Comparison of ENCODE assay signal across 10 cellular contexts in the genomic region with DNA sequence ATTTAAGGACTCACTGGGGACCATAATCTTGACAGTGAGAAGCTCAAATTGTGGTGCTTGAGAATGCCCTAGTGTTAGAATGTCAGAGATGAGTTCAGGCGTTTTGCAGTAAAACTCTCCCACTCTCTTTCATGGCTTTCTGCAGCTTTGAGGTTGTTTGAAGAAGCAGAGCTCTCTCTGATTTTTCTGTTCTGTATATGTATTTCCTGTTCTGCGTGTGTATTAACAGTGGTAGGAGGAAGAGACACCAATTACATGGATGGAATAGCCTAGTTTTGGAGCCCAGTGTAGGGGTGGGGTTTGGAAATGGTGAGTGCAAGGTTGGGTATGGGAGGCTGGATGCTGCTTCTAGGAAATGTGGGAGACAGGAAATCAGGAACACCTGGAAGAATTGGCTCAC. TPM values are rescaled to one million over a fixed set of nuclear protein-coding genes. Genes with fewer than 3 reads are reported as not detected.
DNase-seq lines count a peak whose midpoint lies in the region; ATAC-seq and TF ChIP-seq lines count a peak whose summit lies in the region.
"Had no signal": no experiment of that assay in that cellular context is flagged by ENCODE, and none has a peak within 500 bp of the region (broad histone marks: within the 10 kb centered on the region; RNA-seq: fewer than 3 reads in every experiment).

No MANE protein-coding gene starts in this region.

- peaks cover 0 to 12% (median 4%) of the 10 kb centered on the region in 3 donors for H3K36me3 Mint-ChIP-seq in CD8-positive, alpha-beta memory T cell
- peaks cover 3% of the 10 kb centered on the region for H3K36me3 Mint-ChIP-seq in endodermal cell (ENCODE audit: low read depth)

- H3K27ac ChIP-seq in CD8-positive, alpha-beta memory T cell (ENCODE audit: low read depth, low read length) = no peak overlapping the region
- H3K27ac ChIP-seq in OCI-LY7 (ENCODE audit: low read depth, low read length, poor library complexity, severe bottlenecking) = peak overlapping the region; percentile 24
- no peak overlapping the region for H3K27ac ChIP-seq in endodermal cell (ENCODE audit: low read depth, low read length)
- no peak overlapping the region for H3K27ac ChIP-seq in esophagus squamous epithelium

- no peaks in the 10 kb centered on the region for H3K9me2 ChIP-seq in OCI-LY7 (ENCODE audit: insufficient read depth, low read length)

- no peaks in the 10 kb centered on the region for H3K36me3 ChIP-seq in CD8-positive, alpha-beta memory T cell (ENCODE audit: insufficient read depth, low read length)
- H3K36me3 ChIP-seq in OCI-LY7 (ENCODE audit: insufficient read depth, low read length) (peaks cover 75% of the 10 kb centered on the region), endodermal cell (ENCODE audit: control insufficient read depth, insufficient read depth, low read length) (peaks cover 13% of the 10 kb centered on the region), esophagus squamous epithelium (no peaks in the 10 kb centered on the region)
- H3K36me3 ChIP-seq: heart left ventricle had no signal

- H3K27ac Mint-ChIP-seq in CD8-positive, alpha-beta memory T cell = peak overlapping the region; percentile 5 to 86 (median 38)
- H3K27ac Mint-ChIP-seq in endodermal cell = peak overlapping the region; percentile 4

- POLR2A ChIA-PET in CD8-positive, alpha-beta memory T cell (lab: Charles Lee) = no interaction called here
- POLR2A ChIA-PET in OCI-LY7 (lab: Charles Lee) = interaction anchor here (0.9 to 2.5 kb wide), 6 partner anchors 8 to 97 kb away, joined by 3 to 11 read pairs (median 4); no protein-coding TSS in a partner anchor

- H3K9ac ChIP-seq in endodermal cell (ENCODE audit: extremely low read depth, low read length, poor library complexity, severe bottlenecking) = no peak overlapping the region

- peaks cover 100% of the 10 kb centered on the region for H3K79me2 ChIP-seq in OCI-LY7 (ENCODE audit: insufficient read depth, low read depth, low read length)

- peak overlapping the region in 6 of 7 donors; percentile 3 to 75 (median 34) for H3K4me3 Mint-ChIP-seq in CD8-positive, alpha-beta memory T cell
- H3K4me3 Mint-ChIP-seq in endodermal cell = no peak overlapping the region

- H3K27me3 Mint-ChIP-seq in CD8-positive, alpha-beta memory T cell = no peaks in the 10 kb centered on the region
- no peaks in the 10 kb centered on the region for H3K27me3 Mint-ChIP-seq in endodermal cell (ENCODE audit: insufficient read depth)

- no peak overlapping the region for H3K4me3 ChIP-seq in AG10803 (ENCODE audit: low read length)
- H3K4me3 ChIP-seq in CD8-positive, alpha-beta memory T cell (ENCODE audit: low read length) = no peak overlapping the region
- no peak overlapping the region for H3K4me3 ChIP-seq in OCI-LY7 (ENCODE audit: low read depth, low read length, poor library complexity, severe bottlenecking)
- no peak overlapping the region for H3K4me3 ChIP-seq in endodermal cell (ENCODE audit: low read length)
- H3K4me3 ChIP-seq in esophagus squamous epithelium = no peak overlapping the region
- H3K4me3 ChIP-seq: heart left ventricle had no signal

- peaks cover 70% of the 10 kb centered on the region for H4K20me1 ChIP-seq in OCI-LY7 (ENCODE audit: insufficient read depth, low read length)

- no peak for TF ChIP-seq POLR2A in esophagus squamous epithelium (IDR thresholded peaks at IDR 0.05)

- H3K27me3 ChIP-seq in CD8-positive, alpha-beta memory T cell (ENCODE audit: insufficient read depth, low read length, poor library complexity, severe bottlenecking) = no peaks in the 10 kb centered on the region
- no peaks in the 10 kb centered on the region for H3K27me3 ChIP-seq in endodermal cell (ENCODE audit: control insufficient read depth, insufficient read depth, low read length, poor library complexity, severe bottlenecking)
- no peaks in the 10 kb centered on the region for H3K27me3 ChIP-seq in esophagus squamous epithelium
- H3K27me3 ChIP-seq: heart left ventricle had no signal

- ATAC-seq in HG02981 (IDR thresholded peaks at IDR 0.05; ENCODE audit: unreplicated experiment) = no peak
- ATAC-seq in GM18870 (IDR thresholded peaks at IDR 0.05; ENCODE audit: unreplicated experiment) = no peak
- ATAC-seq: heart left ventricle, left colon had no signal

- no peaks in the 10 kb centered on the region for H3K9me3 ChIP-seq in CD8-positive, alpha-beta memory T cell (ENCODE audit: low read length)
- H3K9me3 ChIP-seq in OCI-LY7 (ENCODE audit: low read length) (no peaks in the 10 kb centered on the region), endodermal cell (ENCODE audit: control insufficient read depth, low read length) (no peaks in the 10 kb centered on the region), esophagus squamous epithelium (no peaks in the 10 kb centered on the region)
- H3K9me3 ChIP-seq: heart left ventricle had no signal

- DNase-seq in AG10803 (ENCODE audit: low read depth) (peak; percentile 32), OCI-LY7 (ENCODE audit: low spot score) (no peak), endodermal cell (no peak), esophagus squamous epithelium (lab: John Stamatoyannopoulos, UW) (no peak), NCI-H345 treated with DMSO at 0.1 percent for 48 hours (lab: John Stamatoyannopoulos, UW; ENCODE audit: unreplicated experiment) (no peak)
- peak in 1 of 5 donors; percentile 25 for DNase-seq in CD8-positive, alpha-beta memory T cell
- DNase-seq: heart left ventricle, left colon had no signal

- intact Hi-C loops in OCI-LY7 (cut with micrococcal nuclease; ENCODE audit: unreplicated experiment) = no loop called here
- intact Hi-C loops in esophagus squamous epithelium (cut with DNase I) = no loop called here

- no TSS peak for BruUV-seq in OCI-LY7 (replicated peaks; lab: Mats Ljungman, UMichigan)

- TF ChIP-seq CTCF in AG10803 (conservative IDR thresholded peaks at IDR 0.05; ENCODE audit: low read length) = no peak
- TF ChIP-seq CTCF in OCI-LY7 (conservative IDR thresholded peaks at IDR 0.05; ENCODE audit: low read length) = no peak
- no peak for TF ChIP-seq CTCF in endodermal cell (conservative IDR thresholded peaks at IDR 0.05)
- TF ChIP-seq CTCF in esophagus squamous epithelium (IDR thresholded peaks at IDR 0.05) = no peak

- H3K4me1 ChIP-seq in CD8-positive, alpha-beta memory T cell (ENCODE audit: insufficient read depth, low read length) = peaks cover 75% of the 10 kb centered on the region
- H3K4me1 ChIP-seq in OCI-LY7 (ENCODE audit: insufficient read depth, low read length, poor library complexity, severe bottlenecking) (peaks cover 73% of the 10 kb centered on the region), endodermal cell (ENCODE audit: control insufficient read depth, insufficient read depth, low read length) (peaks cover 21% of the 10 kb centered on the region), esophagus squamous epithelium (peaks cover 12 to 83% (median 54%) of the 10 kb centered on the region in 3 donors)

- H3K9me3 Mint-ChIP-seq in CD8-positive, alpha-beta memory T cell = no peaks in the 10 kb centered on the region
- H3K9me3 Mint-ChIP-seq in endodermal cell = no peaks in the 10 kb centered on the region

- H3K4me1 Mint-ChIP-seq in CD8-positive, alpha-beta memory T cell = peaks cover 71 to 88% (median 82%) of the 10 kb centered on the region in 3 donors
- H3K4me1 Mint-ChIP-seq in endodermal cell = peaks cover 56% of the 10 kb centered on the region

- H2AFZ ChIP-seq in OCI-LY7 (ENCODE audit: low read length) = no peak overlapping the region

- 91 to 100% methylated on average over 1 to 2 of the region's 2 CpGs for WGBS in endodermal cell (ENCODE audit: insufficient coverage in 1 of 2, insufficient read length in 1 of 2), 2 experiments
- 38 to 40% methylated on average over 2 of the region's 2 CpGs for WGBS in esophagus squamous epithelium, 2 donors

- peak overlapping the region; percentile 52 for H3K4me2 ChIP-seq in OCI-LY7 (ENCODE audit: low read length)

- CTCF ChIA-PET in CD8-positive, alpha-beta memory T cell (lab: Charles Lee) = no interaction called here
- CTCF ChIA-PET in OCI-LY7 (lab: Charles Lee; ENCODE audit: unreplicated experiment) = no interaction called here

RNA-seq across cellular contexts. Expression of gene LARP1, which starts 12.4 kb away (rescaled TPM):
- total RNA-seq in CD8-positive, alpha-beta memory T cell = 100 to 1,000 TPM; 329 to 344 TPM
- 28.4 TPM for polyA plus RNA-seq in CD8-positive, alpha-beta memory T cell
- 66.2 and 71.1 TPM in 2 replicates for total RNA-seq in OCI-LY7 (2014; rRNA removed; shearing (Covaris generic))
- 274 and 300 TPM in 2 replicates for total RNA-seq in OCI-LY7 (2022)
- total RNA-seq in endodermal cell = 100 to 1,000 TPM; 193 to 273 TPM
- polyA plus RNA-seq in endodermal cell (2013, experiment 1 of 2) = 115 TPM
- 107 TPM for polyA plus RNA-seq in endodermal cell (2013, experiment 2 of 2)
- total RNA-seq in esophagus squamous epithelium = 100 to 1,000 TPM in 1 of 4 donors, 10 to 100 TPM in 3; 81.7 to 105 (median 95.2) TPM
